ENCODE assay signal across 17 cellular contexts in the genomic region with DNA sequence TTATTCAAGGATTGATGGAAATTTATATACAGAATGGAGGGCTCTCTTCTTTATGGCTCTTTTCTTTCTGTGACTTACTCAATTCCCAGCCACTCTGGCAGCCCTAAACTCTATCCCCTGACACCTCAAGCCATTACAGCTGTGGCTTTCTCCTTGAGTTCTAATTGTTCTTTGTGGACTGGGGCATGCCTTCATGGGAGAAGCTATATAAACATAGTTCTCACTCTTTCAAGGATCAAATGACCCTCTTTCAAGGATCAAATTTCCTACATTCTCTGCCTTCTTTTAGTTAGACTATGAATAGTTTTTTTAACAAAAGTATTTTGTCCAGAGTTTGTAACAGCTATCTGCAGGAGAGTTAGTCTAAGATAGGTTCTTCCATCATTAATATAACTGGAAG.
DNase-seq lines count a peak whose midpoint lies in the region; TF ChIP-seq lines count a peak whose summit lies in the region.
"Had no signal": no experiment of that assay in that cellular context is flagged by ENCODE, and none has a peak within 500 bp of the region (broad histone marks: within the 10 kb centered on the region; RNA-seq: fewer than 3 reads in every experiment).

No MANE protein-coding gene starts in this region.

- H3K4me1 ChIP-seq in adipocyte (ENCODE audit: control insufficient read depth, insufficient read depth, low read length) (no peaks in the 10 kb centered on the region), GM23248 (ENCODE audit: insufficient read depth) (no peaks in the 10 kb centered on the region), HAP-1 (peaks cover 19% of the 10 kb centered on the region)
- H3K4me1 ChIP-seq: A549, Caco-2 had no signal

- no peak overlapping the region for H3K9ac ChIP-seq in adipocyte (ENCODE audit: low read length)
- H3K9ac ChIP-seq in GM23248 = no peak overlapping the region

- H3K9me3 Mint-ChIP-seq in nephron progenitor cell = peaks cover 58% of the 10 kb centered on the region

- H3K9me2 ChIP-seq in GM23248 (ENCODE audit: insufficient read depth) = no peaks in the 10 kb centered on the region

- in situ Hi-C loops in GM23248 (cut with MboI) (no loop called here), HAP-1 (cut with MboI; ENCODE audit: low sequenced_read_pairs) (no loop called here)

- H3K27me3 ChIP-seq in adipocyte (replicated peaks; ENCODE audit: control insufficient read depth, insufficient read depth, low read length) (no peaks in the 10 kb centered on the region), GM23248 (replicated peaks; ENCODE audit: insufficient read depth) (no peaks in the 10 kb centered on the region), HAP-1 (ENCODE audit: low read depth) (no peaks in the 10 kb centered on the region)

- peaks cover 15% of the 10 kb centered on the region for H3K4me1 Mint-ChIP-seq in nephron progenitor cell

- H3K36me3 ChIP-seq in adipocyte (ENCODE audit: control insufficient read depth, insufficient read depth, low read length, severe bottlenecking) (no peaks in the 10 kb centered on the region), GM23248 (ENCODE audit: low read depth) (no peaks in the 10 kb centered on the region), HAP-1 (replicated peaks) (no peaks in the 10 kb centered on the region)

- DNase-seq in NCI-H2107 treated with DMSO at 0.1 percent for 48 hours (lab: John Stamatoyannopoulos, UW; ENCODE audit: unreplicated experiment) = peak; percentile 11
- DNase-seq in NCI-H2107 (lab: John Stamatoyannopoulos, UW) = no peak
- peak; percentile 51 for DNase-seq in adipocyte (ENCODE audit: low read depth)
- peak; percentile 29 for DNase-seq in choroid plexus epithelial cell (ENCODE audit: low read depth)
- no peak for DNase-seq in nephron progenitor cell
- DNase-seq in inferior parietal cortex (ENCODE audit: extremely low spot score) = no peak
- no peak for DNase-seq in GM23248
- DNase-seq in HAP-1 (ENCODE audit: low spot score in 2 of 2) = no peak
- DNase-seq: AML-193; Caco-2; CD4-positive, alpha-beta T cell; GDM1; H9 had no signal

- no peaks in the 10 kb centered on the region for H3K79me2 ChIP-seq in GM23248 (ENCODE audit: insufficient read depth)

- no peak overlapping the region for H3K4me3 Mint-ChIP-seq in nephron progenitor cell
- H3K4me3 Mint-ChIP-seq: CD4-positive, alpha-beta T cell; H9; IgD-negative memory B cell had no signal

- peaks cover 82% of the 10 kb centered on the region for H3K36me3 Mint-ChIP-seq in nephron progenitor cell (ENCODE audit: low read depth)

- no peak overlapping the region for H3K4me2 ChIP-seq in GM23248 (ENCODE audit: unreplicated experiment)
- H3K4me2 ChIP-seq: A549 had no signal

- no peak overlapping the region for H3K27ac ChIP-seq in GM23248
- H3K27ac ChIP-seq: 22Rv1, A549, C4-2B had no signal

- peaks cover 15% of the 10 kb centered on the region for H3K9me3 ChIP-seq in adipocyte (ENCODE audit: control insufficient read depth, low read length)
- no peaks in the 10 kb centered on the region for H3K9me3 ChIP-seq in GM23248 (ENCODE audit: low read depth)
- no peaks in the 10 kb centered on the region; the same call in none of the 2 replicates for H3K9me3 ChIP-seq in HAP-1

- TF ChIP-seq CTCF in choroid plexus epithelial cell (conservative IDR thresholded peaks at IDR 0.05; ENCODE audit: low read depth, low read length) (no peak), nephron progenitor cell (IDR thresholded peaks at IDR 0.05) (no peak)

- H3K27me3 Mint-ChIP-seq in nephron progenitor cell (ENCODE audit: low read depth, poor library complexity) = no peaks in the 10 kb centered on the region
- H3K27me3 Mint-ChIP-seq: CD4-positive, alpha-beta T cell; IgD-negative memory B cell had no signal

- no peaks in the 10 kb centered on the region for H3F3A ChIP-seq in GM23248 (ENCODE audit: insufficient read depth)

- no peak overlapping the region for H2AFZ ChIP-seq in GM23248

- no peaks in the 10 kb centered on the region for H4K20me1 ChIP-seq in GM23248 (ENCODE audit: insufficient read depth)

- H3K27ac Mint-ChIP-seq in nephron progenitor cell = peak overlapping the region; percentile 68
- H3K27ac Mint-ChIP-seq: CD4-positive, alpha-beta T cell; H9 had no signal

- H3K4me3 ChIP-seq in adipocyte (ENCODE audit: low read length) (no peak overlapping the region), choroid plexus epithelial cell (ENCODE audit: low read depth, low read length) (no peak overlapping the region), GM23248 (no peak overlapping the region), HAP-1 (no peak overlapping the region)
- H3K4me3 ChIP-seq: A549 had no signal

Comparison
In these comparisons a context has a peak if more than half of its experiments do, and no peak if none do; other contexts are left out.
1. DNase-seq: peak in NCI-H2107 treated with DMSO at 0.1 percent for 48 hours (single experiment), adipocyte (single experiment) and choroid plexus epithelial cell (single experiment); none in NCI-H2107 (single experiment), nephron progenitor cell (single experiment), inferior parietal cortex (single experiment), GM23248 (single experiment) and HAP-1 (0 of 2).